9 cellular contexts compared by ENCODE assay signal in genomic region chr17:45222994-45223540, GRCh38. TPM values are rescaled to one million over a fixed set of nuclear protein-coding genes. Genes with fewer than 3 reads are reported as not detected.
DNase-seq lines count a peak whose midpoint lies in the region; ATAC-seq lines count a peak whose summit lies in the region.
"Had no signal": no experiment of that assay in that cellular context is flagged by ENCODE, and none has a peak within 500 bp of the region (broad histone marks: within the 10 kb centered on the region; RNA-seq: fewer than 3 reads in every experiment).

No MANE protein-coding gene starts in this region.

- peaks cover 50% of the 10 kb centered on the region for H3K36me3 Mint-ChIP-seq in activated CD4-positive, alpha-beta T cell treated with anti-CD3 and anti-CD28 coated beads, Interleukin-2, amount 10 ng/mL, durations not matched to agents 24 days and 14 days (ENCODE audit: low read depth)
- peaks cover 75% of the 10 kb centered on the region for H3K36me3 Mint-ChIP-seq in activated CD8-positive, alpha-beta T cell treated with anti-CD3 and anti-CD28 coated beads, Interleukin-2, amount 10 ng/mL, durations not matched to agents 7 days and 5 days (ENCODE audit: low read depth)

- ATAC-seq in activated CD8-positive, alpha-beta T cell treated with anti-CD3 and anti-CD28 coated beads, Interleukin-2, amount 10 ng/mL, durations not matched to agents 7 days and 5 days, result no peak

- peaks cover 57% of the 10 kb centered on the region for H3K4me1 Mint-ChIP-seq in activated CD4-positive, alpha-beta T cell treated with anti-CD3 and anti-CD28 coated beads, Interleukin-2, amount 10 ng/mL, durations not matched to agents 24 days and 14 days
- peaks cover 58% of the 10 kb centered on the region for H3K4me1 Mint-ChIP-seq in activated CD8-positive, alpha-beta T cell treated with anti-CD3 and anti-CD28 coated beads, Interleukin-2, amount 10 ng/mL, durations not matched to agents 7 days and 5 days (ENCODE audit: low read depth)

- H3K4me3 ChIP-seq in iPS-18c (ENCODE audit: insufficient read depth, low read depth, low read length), result peak overlapping the region; percentile 0; the same call in 1 of the 2 replicates

- H3K9me3 ChIP-seq in iPS-18c (ENCODE audit: control insufficient read depth, insufficient read depth, low read length), result no peaks in the 10 kb centered on the region

- H3K27me3 Mint-ChIP-seq in activated CD4-positive, alpha-beta T cell treated with anti-CD3 and anti-CD28 coated beads, Interleukin-2, amount 10 ng/mL, durations not matched to agents 24 days and 14 days, result no peaks in the 10 kb centered on the region
- no peaks in the 10 kb centered on the region for H3K27me3 Mint-ChIP-seq in activated CD8-positive, alpha-beta T cell treated with anti-CD3 and anti-CD28 coated beads, Interleukin-2, amount 10 ng/mL, durations not matched to agents 7 days and 5 days (ENCODE audit: low read depth)

- intact Hi-C loops in activated CD4-positive, alpha-beta T cell treated with anti-CD3 and anti-CD28 coated beads, Interleukin-2, amount 10 ng/mL, durations not matched to agents 24 days and 14 days (cut with micrococcal nuclease), result loop anchor here (1.0 kb wide), 1 partner anchor 24 kb away; no protein-coding TSS in a partner anchor

- H3K4me3 Mint-ChIP-seq in activated CD4-positive, alpha-beta T cell treated with anti-CD3 and anti-CD28 coated beads, Interleukin-2, amount 10 ng/mL, durations not matched to agents 24 days and 14 days, result peak overlapping the region; percentile 99
- peak overlapping the region; percentile 100 for H3K4me3 Mint-ChIP-seq in activated CD8-positive, alpha-beta T cell treated with anti-CD3 and anti-CD28 coated beads, Interleukin-2, amount 10 ng/mL, durations not matched to agents 7 days and 5 days

- no peaks in the 10 kb centered on the region for H3K9me3 Mint-ChIP-seq in activated CD4-positive, alpha-beta T cell treated with anti-CD3 and anti-CD28 coated beads, Interleukin-2, amount 10 ng/mL, durations not matched to agents 24 days and 14 days
- H3K9me3 Mint-ChIP-seq in activated CD8-positive, alpha-beta T cell treated with anti-CD3 and anti-CD28 coated beads, Interleukin-2, amount 10 ng/mL, durations not matched to agents 7 days and 5 days (ENCODE audit: insufficient read depth), result no peaks in the 10 kb centered on the region

- H3K27ac Mint-ChIP-seq in activated CD4-positive, alpha-beta T cell treated with anti-CD3 and anti-CD28 coated beads, Interleukin-2, amount 10 ng/mL, durations not matched to agents 24 days and 14 days, result peak overlapping the region; percentile 94
- peak overlapping the region; percentile 94 for H3K27ac Mint-ChIP-seq in activated CD8-positive, alpha-beta T cell treated with anti-CD3 and anti-CD28 coated beads, Interleukin-2, amount 10 ng/mL, durations not matched to agents 7 days and 5 days

- POLR2A ChIA-PET in activated CD8-positive, alpha-beta T cell treated with anti-CD3 and anti-CD28 coated beads, Interleukin-2, amount 10 ng/mL, durations not matched to agents 7 days and 5 days (lab: Charles Lee), result interaction anchor here (0.6 to 9.0 kb wide), 9 partner anchors 8 to 171 kb away, joined by 3 to 132 read pairs (median 16); partner anchors contain the start of genes HEXIM1 and MAP3K14

- DNase-seq in activated CD4-positive, alpha-beta T cell treated with anti-CD3 and anti-CD28 coated beads, Interleukin-2, amount 10 ng/mL, durations not matched to agents 24 days and 14 days, result no peak
- no peak for DNase-seq in activated CD4-positive, alpha-beta T cell treated with anti-CD3 and anti-CD28 coated beads, Interleukin-2, amount 50 U/mL, for 48 hours
- DNase-seq in activated CD8-positive, alpha-beta T cell treated with anti-CD3 and anti-CD28 coated beads, Interleukin-2, amount 10 ng/mL, durations not matched to agents 7 days and 5 days, result no peak
- no peak for DNase-seq in substantia nigra (lab: John Stamatoyannopoulos, UW)
- DNase-seq in NOMO-1 (lab: John Stamatoyannopoulos, UW; ENCODE audit: unreplicated experiment in 2 of 2), result no peak
- no peak for DNase-seq in EL
- no peak for DNase-seq in iPS-NIHi7 (ENCODE audit: extremely low spot score)
- DNase-seq: ACHN had no signal

- CTCF ChIA-PET in activated CD8-positive, alpha-beta T cell treated with anti-CD3 and anti-CD28 coated beads, Interleukin-2, amount 10 ng/mL, durations not matched to agents 7 days and 5 days (lab: Charles Lee), result interaction anchor here (1.1 to 14.2 kb wide), 7 partner anchors 10 to 162 kb away, joined by 4 to 410 read pairs (median 67); partner anchors contain the start of genes ACBD4, HEXIM1 and MAP3K14

- peak overlapping the region; percentile 23 for H3K27ac ChIP-seq in substantia nigra (ENCODE audit: low read depth, low read length, poor library complexity, severe bottlenecking)

RNA-seq across cellular contexts. Expression of gene FMNL1, which starts 1.4 kb away (rescaled TPM):
- total RNA-seq in activated CD4-positive, alpha-beta T cell treated with anti-CD3 and anti-CD28 coated beads, Interleukin-2, amount 10 ng/mL, durations not matched to agents 24 days and 14 days, result 325 and 329 TPM in 2 replicates
- total RNA-seq in activated CD8-positive, alpha-beta T cell treated with anti-CD3 and anti-CD28 coated beads, Interleukin-2, amount 10 ng/mL, durations not matched to agents 7 days and 5 days, result 100 to 1,000 TPM; 375 to 395 TPM

RNA-seq across cellular contexts. Expression of gene SPATA32, which starts 38.8 kb away (rescaled TPM):
- 0.28 and 0.40 TPM in 2 replicates for total RNA-seq in activated CD4-positive, alpha-beta T cell treated with anti-CD3 and anti-CD28 coated beads, Interleukin-2, amount 10 ng/mL, durations not matched to agents 24 days and 14 days
- under 1 TPM; 0.52 to 0.55 TPM for total RNA-seq in activated CD8-positive, alpha-beta T cell treated with anti-CD3 and anti-CD28 coated beads, Interleukin-2, amount 10 ng/mL, durations not matched to agents 7 days and 5 days
